ENCODE assay signal across 8 cellular contexts in genomic region chr11:130003717-130004001, GRCh38. TPM values are rescaled to one million over a fixed set of nuclear protein-coding genes. Genes with fewer than 3 reads are reported as not detected.
A peak's percentile ranks its signal among the peaks of the same experiment; 100 is the strongest.
DNase-seq lines count a peak whose midpoint lies in the region; ATAC-seq and TF ChIP-seq lines count a peak whose summit lies in the region.

No MANE protein-coding gene starts in this region.

- peaks cover 4 to 31% of the 10 kb centered on the region in 2 donors for H3K4me1 ChIP-seq in left lung

- peak overlapping the region; percentile 99 to 100 (median 100) for H3K27ac Mint-ChIP-seq in CD14-positive monocyte
- peak overlapping the region; percentile 96 for H3K27ac Mint-ChIP-seq in activated naive CD8-positive, alpha-beta T cell treated with anti-CD3 and anti-CD28 coated beads for 36 hours
- H3K27ac Mint-ChIP-seq in type B pancreatic cell, result peak overlapping the region; percentile 100

- H3K27me3 Mint-ChIP-seq in CD14-positive monocyte (ENCODE audit: low read depth in 3 of 3) (no peaks in the 10 kb centered on the region), type B pancreatic cell (peaks cover 4% of the 10 kb centered on the region)
- H3K27me3 Mint-ChIP-seq in activated naive CD8-positive, alpha-beta T cell treated with anti-CD3 and anti-CD28 coated beads for 36 hours, result no peaks in the 10 kb centered on the region

- H3K27me3 ChIP-seq in left lung, result no peaks in the 10 kb centered on the region

- no peak for DNase-seq in CD14-positive monocyte (ENCODE audit: low spot score)
- no peak for DNase-seq in activated naive CD8-positive, alpha-beta T cell treated with anti-CD3 and anti-CD28 coated beads for 36 hours
- no peak for DNase-seq in left lung
- DNase-seq in type B pancreatic cell (ENCODE audit: extremely low spot score, unreplicated experiment), result no peak
- no peak for DNase-seq in COLO829 (ENCODE audit: low spot score)
- DNase-seq in NK-92 (lab: John Stamatoyannopoulos, UW; ENCODE audit: unreplicated experiment), result no peak

- H3K4me3 Mint-ChIP-seq in CD14-positive monocyte (peak overlapping the region; percentile 84 to 94), type B pancreatic cell (peak overlapping the region; percentile 95)
- H3K4me3 Mint-ChIP-seq in activated naive CD8-positive, alpha-beta T cell treated with anti-CD3 and anti-CD28 coated beads for 36 hours, result peak overlapping the region; percentile 89

- peak; percentile 22 for ATAC-seq in HG02588 (IDR thresholded peaks at IDR 0.05; ENCODE audit: unreplicated experiment)
- no peak for ATAC-seq in left lung
- ATAC-seq in GM21786 (IDR thresholded peaks at IDR 0.05; ENCODE audit: unreplicated experiment), result no peak

- peak overlapping the region; percentile 100 for H3K27ac ChIP-seq in left lung

- no peaks in the 10 kb centered on the region for H3K36me3 ChIP-seq in left lung

- intact Hi-C loops in CD14-positive monocyte (cut with micrococcal nuclease), result loop anchor here (2.0 to 5.0 kb wide), 5 partner anchors 39 to 129 kb away; no protein-coding TSS in a partner anchor
- intact Hi-C loops in left lung (cut with DNase I), result loop anchor here in 1 of 2 donors (5.0 to 10.0 kb wide), 2 partner anchors 71 to 119 kb away; no protein-coding TSS in a partner anchor

- H3K4me3 ChIP-seq in left lung, result peak overlapping the region; percentile 59 to 78

- H3K36me3 Mint-ChIP-seq in CD14-positive monocyte, result no peaks in the 10 kb centered on the region
- H3K36me3 Mint-ChIP-seq in activated naive CD8-positive, alpha-beta T cell treated with anti-CD3 and anti-CD28 coated beads for 36 hours, result no peaks in the 10 kb centered on the region
- peaks cover 3% of the 10 kb centered on the region for H3K36me3 Mint-ChIP-seq in type B pancreatic cell

- no peaks in the 10 kb centered on the region for H3K9me3 ChIP-seq in left lung

- TF ChIP-seq CTCF in CD14-positive monocyte (IDR thresholded peaks at IDR 0.05), result no peak
- no peak for TF ChIP-seq CTCF in left lung (IDR thresholded peaks at IDR 0.05)
- no peak for TF ChIP-seq CTCF in type B pancreatic cell (conservative IDR thresholded peaks at IDR 0.05)

- peaks cover 0 to 1% (median 0%) of the 10 kb centered on the region in 7 donors for H3K9me3 Mint-ChIP-seq in CD14-positive monocyte
- H3K9me3 Mint-ChIP-seq in activated naive CD8-positive, alpha-beta T cell treated with anti-CD3 and anti-CD28 coated beads for 36 hours, result no peaks in the 10 kb centered on the region
- H3K9me3 Mint-ChIP-seq in type B pancreatic cell, result no peaks in the 10 kb centered on the region

- peaks cover 41% of the 10 kb centered on the region for H3K4me1 Mint-ChIP-seq in CD14-positive monocyte
- peaks cover 19% of the 10 kb centered on the region for H3K4me1 Mint-ChIP-seq in activated naive CD8-positive, alpha-beta T cell treated with anti-CD3 and anti-CD28 coated beads for 36 hours
- peaks cover 13% of the 10 kb centered on the region for H3K4me1 Mint-ChIP-seq in type B pancreatic cell (ENCODE audit: unreplicated experiment)

RNA-seq across cellular contexts. Expression of gene PRDM10, which starts 1.0 kb away (rescaled TPM):
- polyA plus RNA-seq in CD14-positive monocyte, result 1 to 10 TPM in 1 of 2 donors, under 1 TPM in 1; 0.64 to 1.1 TPM
- 10 to 100 TPM; 10.7 to 11.0 TPM for total RNA-seq in activated naive CD8-positive, alpha-beta T cell treated with anti-CD3 and anti-CD28 coated beads for 36 hours
- total RNA-seq in left lung, result 10 to 100 TPM in 1 of 2 donors, 1 to 10 TPM in 1; 8.0 to 15.9 TPM
- 13.2 and 13.4 TPM in 2 replicates for total RNA-seq in type B pancreatic cell (ENCODE audit: low replicate concordance)
